ENCODE assay signal across 25 cellular contexts in genomic region chr12:54592316-54592715, GRCh38. TPM values are rescaled to one million over a fixed set of nuclear protein-coding genes. Genes with fewer than 3 reads are reported as not detected.
DNase-seq lines count a peak whose midpoint lies in the region; ATAC-seq and TF ChIP-seq lines count a peak whose summit lies in the region.
"Had no signal": no experiment of that assay in that cellular context is flagged by ENCODE, and none has a peak within 500 bp of the region (broad histone marks: within the 10 kb centered on the region; RNA-seq: fewer than 3 reads in every experiment).

No MANE protein-coding gene starts in this region.

- no peak for TF ChIP-seq CTCF in fibroblast of lung (conservative IDR thresholded peaks at IDR 0.05 in 1 of 2, IDR thresholded peaks at IDR 0.05 in 1 of 2; ENCODE audit: low read depth in 1 of 2, low read length in 2 of 2)

- H3K27ac ChIP-seq in fibroblast of lung (ENCODE audit: insufficient read depth, low read length), result no peak overlapping the region
- H3K27ac ChIP-seq: 22Rv1, esophagus squamous epithelium, parathyroid adenoma, upper lobe of left lung had no signal

- H3K36me3 ChIP-seq in fibroblast of lung (ENCODE audit: control insufficient read depth, insufficient read depth, low read length), result no peaks in the 10 kb centered on the region
- H3K36me3 ChIP-seq: esophagus squamous epithelium, upper lobe of left lung had no signal

- no peak for ATAC-seq in GM19463 (IDR thresholded peaks at IDR 0.05; ENCODE audit: unreplicated experiment)
- ATAC-seq in GM19455 (IDR thresholded peaks at IDR 0.05; ENCODE audit: unreplicated experiment), result no peak
- ATAC-seq: natural killer cell; stimulated activated naive CD8-positive, alpha-beta T cell treated with anti-CD3 and anti-CD28 coated beads, Interleukin-15, Interleukin-2, amounts not matched to agents 100 U/mL and 50 U/mL, for 24 hours had no signal

- H3K79me2 ChIP-seq in fibroblast of lung (ENCODE audit: control insufficient read depth, insufficient read depth, low read length), result no peaks in the 10 kb centered on the region
- H3K79me2 ChIP-seq: parathyroid adenoma had no signal

- no peaks in the 10 kb centered on the region for H4K20me1 ChIP-seq in fibroblast of lung (ENCODE audit: control insufficient read depth, extremely low read depth, insufficient read depth, low read length)

- H3K4me1 ChIP-seq in fibroblast of lung (ENCODE audit: control insufficient read depth, extremely low read depth, insufficient read depth, low read length), result no peaks in the 10 kb centered on the region

- H3K4me3 ChIP-seq in fibroblast of lung (replicated peaks in 1 of 4; ENCODE audit: control extremely low read depth in 1 of 4, insufficient read depth in 1 of 4, low read depth in 3 of 4, low read length in 4 of 4), result no peak overlapping the region
- H3K4me3 ChIP-seq: esophagus squamous epithelium, upper lobe of left lung had no signal

- H3K27me3 ChIP-seq in fibroblast of lung (ENCODE audit: control insufficient read depth, insufficient read depth, low read length), result peaks cover 37% of the 10 kb centered on the region

- no peak overlapping the region for H3K4me2 ChIP-seq in fibroblast of lung (ENCODE audit: extremely low read depth, insufficient read depth, low read length)

- DNase-seq in DMS 273 (lab: John Stamatoyannopoulos, UW; ENCODE audit: unreplicated experiment), result peak; percentile 34
- no peak for DNase-seq in DMS 273 treated with DMSO at 0.1 percent for 48 hours (lab: John Stamatoyannopoulos, UW)
- peak; percentile 15 for DNase-seq in RPMI7951 (ENCODE audit: low read depth)
- peak; percentile 13 to 25 for DNase-seq in fibroblast of lung (ENCODE audit: low read depth in 2 of 2)
- peak; percentile 96 for DNase-seq in renal cortical epithelial cell (ENCODE audit: low read depth)
- DNase-seq in NCI-H69 (lab: John Stamatoyannopoulos, UW), result no peak
- DNase-seq: activated CD4-positive, alpha-beta T cell treated with anti-CD3 and anti-CD28 coated beads, Interleukin-2, amount 50 U/mL, for 4 hours; activated gamma-delta T cell; C1 segment of cervical spinal cord; central memory CD4-positive, alpha-beta T cell; esophagus squamous epithelium; HFFc6; hippocampal formation; natural killer cell; NCI-H1417; NCI-H526; SHP77; stimulated activated CD4-positive, alpha-beta T cell treated with anti-CD3 and anti-CD28 coated beads, Interleukin-1b, Interleukin-23, amount 100 ng/mL, for 48 hours; stimulated activated naive CD8-positive, alpha-beta T cell treated with anti-CD3 and anti-CD28 coated beads, Interleukin-15, Interleukin-2, amounts not matched to agents 100 U/mL and 50 U/mL, for 24 hours; upper lobe of left lung had no signal

- H3K9me3 ChIP-seq in fibroblast of lung (ENCODE audit: control insufficient read depth, insufficient read depth, low read depth, low read length), result no peaks in the 10 kb centered on the region
- H3K9me3 ChIP-seq: esophagus squamous epithelium, upper lobe of left lung had no signal

- H3K9ac ChIP-seq in fibroblast of lung (ENCODE audit: insufficient read depth, low read length), result no peak overlapping the region
- H3K9ac ChIP-seq: parathyroid adenoma had no signal

- H2AFZ ChIP-seq in fibroblast of lung (ENCODE audit: low read length), result no peak overlapping the region
- H2AFZ ChIP-seq: parathyroid adenoma had no signal

RNA-seq across cellular contexts. Expression of gene PPP1R1A, which starts 3.9 kb away (rescaled TPM):
- total RNA-seq in RPMI7951 (2014; rRNA removed; shearing (Covaris generic)), result not detected in 2 replicates
- total RNA-seq in fibroblast of lung (not detected in 2 replicates), renal cortical epithelial cell (4.0 and 28.2 TPM in 2 replicates)
- polyA plus RNA-seq in fibroblast of lung, result not detected in 2 replicates
- polyA plus RNA-seq in fibroblast of lung (2012), result not detected in 2 replicates
- polyA minus RNA-seq in fibroblast of lung (ENCODE audit: low replicate concordance), result not detected in 2 replicates
- total RNA-seq: HFFc6, natural killer cell had no signal

RNA-seq across cellular contexts. Expression of gene LACRT, which starts 42.4 kb away (rescaled TPM):
- not detected in 2 replicates for total RNA-seq in RPMI7951 (2014; rRNA removed; shearing (Covaris generic))
- total RNA-seq in fibroblast of lung, result not detected in 2 replicates
- not detected in 2 replicates for polyA plus RNA-seq in fibroblast of lung
- not detected in 2 replicates for polyA plus RNA-seq in fibroblast of lung (2012)
- not detected in 2 replicates for polyA minus RNA-seq in fibroblast of lung (ENCODE audit: low replicate concordance)
- total RNA-seq in renal cortical epithelial cell, result not detected in 2 replicates
- total RNA-seq: esophagus squamous epithelium, HFFc6, mesenteric fat pad, natural killer cell, upper lobe of left lung had no signal

RNA-seq across cellular contexts. Expression of gene PDE1B, which starts 42.9 kb away (rescaled TPM):
- total RNA-seq in RPMI7951 (2014; rRNA removed; shearing (Covaris generic)), result not detected in 2 replicates
- not detected in 2 replicates for total RNA-seq in fibroblast of lung
- polyA plus RNA-seq in fibroblast of lung, result not detected in 2 replicates
- polyA plus RNA-seq in fibroblast of lung (2012), result not detected in 2 replicates
- polyA minus RNA-seq in fibroblast of lung (ENCODE audit: low replicate concordance), result not detected in 2 replicates
- 0.20 TPM in 1 of 2 replicates, not detected in the other for total RNA-seq in renal cortical epithelial cell
- total RNA-seq: HFFc6 had no signal

RNA-seq across cellular contexts. Expression of gene DCD, which starts 55.8 kb away (rescaled TPM):
- not detected in 2 replicates for total RNA-seq in RPMI7951 (2014; rRNA removed; shearing (Covaris generic))
- total RNA-seq in fibroblast of lung (not detected in 2 replicates), renal cortical epithelial cell (not detected in 2 replicates)
- polyA plus RNA-seq in fibroblast of lung, result not detected in 2 replicates
- not detected in 2 replicates for polyA plus RNA-seq in fibroblast of lung (2012)
- polyA minus RNA-seq in fibroblast of lung (ENCODE audit: low replicate concordance), result not detected in 2 replicates
- total RNA-seq: esophagus squamous epithelium, HFFc6, mesenteric fat pad, natural killer cell, upper lobe of left lung had no signal

Comparison
In these comparisons a context has a peak if more than half of its experiments do, and no peak if none do; other contexts are left out.
1. DNase-seq: peak in DMS 273 (single experiment), RPMI7951 (single experiment), fibroblast of lung (2 of 2) and renal cortical epithelial cell (single experiment); none in DMS 273 treated with DMSO at 0.1 percent for 48 hours (single experiment) and NCI-H69 (single experiment).